ENCODE assay signal across 17 cellular contexts in the genomic region with DNA sequence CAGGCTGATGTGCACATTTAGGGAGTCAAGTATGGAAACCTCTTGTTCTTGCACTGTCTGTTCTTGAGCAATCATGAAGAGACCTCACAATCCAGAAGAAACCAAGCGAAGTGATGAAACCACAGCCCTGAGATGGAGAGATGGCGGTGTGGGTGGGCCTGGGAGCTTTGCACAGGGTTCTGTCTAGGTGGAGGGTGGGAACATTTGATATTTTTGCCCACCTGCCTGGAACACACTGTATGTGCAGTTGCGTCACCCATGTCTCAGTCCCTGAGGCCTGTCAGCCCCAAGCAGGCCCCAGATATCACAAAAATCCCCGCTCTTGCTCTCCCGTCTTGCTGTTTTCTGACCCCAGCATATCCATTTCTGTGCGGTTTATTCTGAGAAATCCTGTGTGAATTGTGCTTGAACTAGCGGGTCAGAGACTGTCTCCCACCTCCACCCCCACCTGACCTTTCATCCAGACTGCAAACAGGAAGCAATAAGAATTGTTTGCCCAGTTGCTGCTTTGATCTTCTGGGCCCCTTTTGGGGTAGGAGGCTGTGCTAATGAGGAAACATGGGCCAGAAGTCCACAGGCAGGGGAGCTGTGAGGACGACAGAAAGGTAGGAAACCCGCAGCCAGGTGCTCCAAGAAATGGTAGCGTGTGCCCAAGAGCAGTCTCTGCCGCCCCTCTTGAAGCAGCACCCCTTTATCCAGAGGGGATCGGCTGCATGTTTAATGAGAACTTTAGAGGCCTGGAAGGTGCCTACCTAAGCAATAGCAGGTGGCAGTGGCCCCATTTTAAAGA.
DNase-seq lines count a peak whose midpoint lies in the region; ATAC-seq and TF ChIP-seq lines count a peak whose summit lies in the region.
"Had no signal": no experiment of that assay in that cellular context is flagged by ENCODE, and none has a peak within 500 bp of the region (broad histone marks: within the 10 kb centered on the region; RNA-seq: fewer than 3 reads in every experiment).

No MANE protein-coding gene starts in this region.

- no peak for TF ChIP-seq CTCF in brain (conservative IDR thresholded peaks at IDR 0.05)

- peak overlapping the region; percentile 18 for H3K27ac Mint-ChIP-seq in activated T-cell treated with anti-CD3 and anti-CD28 coated beads, Interleukin-2, amount 50 U/mL, for 24 hours
- H3K27ac Mint-ChIP-seq in brain: peak overlapping the region; percentile 52 to 92 (median 66)
- H3K27ac Mint-ChIP-seq in stimulated activated naive B cell treated with anti-CD40 and anti-IgM and Interleukin-4, amounts not matched to agents 10 μg/mL and 1 μg/mL and 100 μg/mL, for 72 hours: peak overlapping the region; percentile 84

- H3K36me3 Mint-ChIP-seq in activated T-cell treated with anti-CD3 and anti-CD28 coated beads, Interleukin-2, amount 50 U/mL, for 24 hours (ENCODE audit: low read depth): peaks cover 28% of the 10 kb centered on the region
- H3K36me3 Mint-ChIP-seq in brain: no peaks in the 10 kb centered on the region
- H3K36me3 Mint-ChIP-seq in stimulated activated naive B cell treated with anti-CD40 and anti-IgM and Interleukin-4, amounts not matched to agents 10 μg/mL and 1 μg/mL and 100 μg/mL, for 72 hours: peaks cover 10 to 46% of the 10 kb centered on the region in 2 donors

- no peak overlapping the region for H3K27ac ChIP-seq in substantia nigra (ENCODE audit: low read depth, low read length, poor library complexity, severe bottlenecking)
- H3K27ac ChIP-seq: cardiac muscle cell, gastroesophageal sphincter, parathyroid adenoma, testis had no signal

- H3K27me3 Mint-ChIP-seq in activated T-cell treated with anti-CD3 and anti-CD28 coated beads, Interleukin-2, amount 50 U/mL, for 24 hours: no peaks in the 10 kb centered on the region
- H3K27me3 Mint-ChIP-seq in brain: peaks cover 4% of the 10 kb centered on the region
- H3K27me3 Mint-ChIP-seq in stimulated activated naive B cell treated with anti-CD40 and anti-IgM and Interleukin-4, amounts not matched to agents 10 μg/mL and 1 μg/mL and 100 μg/mL, for 72 hours: no peaks in the 10 kb centered on the region

- DNase-seq in activated T-cell treated with anti-CD3 and anti-CD28 coated beads, Interleukin-2, amount 50 U/mL, for 24 hours: no peak
- no peak for DNase-seq in activated T-cell treated with anti-CD3 and anti-CD28 coated beads, Interleukin-2, amount 50 U/mL, for 48 hours
- DNase-seq in NAMALWA (ENCODE audit: low spot score) (peak; percentile 34), substantia nigra (lab: John Stamatoyannopoulos, UW) (no peak), NCI-H524 (lab: John Stamatoyannopoulos, UW) (no peak), dermis blood vessel endothelial cell (no peak)
- no peak for DNase-seq in stimulated activated naive B cell treated with anti-CD40 and anti-IgM and Interleukin-4, amounts not matched to agents 10 μg/mL and 1 μg/mL and 100 μg/mL, for 72 hours
- DNase-seq: activated naive CD4-positive, alpha-beta T cell treated with Interleukin-2 at 50 U/mL for 16 hours; HCEC 1CT; midbrain; NCI-H1048; testis had no signal

- no peak overlapping the region for H3K4me3 Mint-ChIP-seq in activated T-cell treated with anti-CD3 and anti-CD28 coated beads, Interleukin-2, amount 50 U/mL, for 24 hours
- H3K4me3 Mint-ChIP-seq in brain: peak overlapping the region in 1 of 5 experiments; percentile 11
- peak overlapping the region in 1 of 2 donors; percentile 47 for H3K4me3 Mint-ChIP-seq in stimulated activated naive B cell treated with anti-CD40 and anti-IgM and Interleukin-4, amounts not matched to agents 10 μg/mL and 1 μg/mL and 100 μg/mL, for 72 hours

- no peaks in the 10 kb centered on the region for H3K9me3 Mint-ChIP-seq in activated T-cell treated with anti-CD3 and anti-CD28 coated beads, Interleukin-2, amount 50 U/mL, for 24 hours
- no peaks in the 10 kb centered on the region for H3K9me3 Mint-ChIP-seq in brain
- no peaks in the 10 kb centered on the region for H3K9me3 Mint-ChIP-seq in stimulated activated naive B cell treated with anti-CD40 and anti-IgM and Interleukin-4, amounts not matched to agents 10 μg/mL and 1 μg/mL and 100 μg/mL, for 72 hours

- H3K4me1 Mint-ChIP-seq in activated T-cell treated with anti-CD3 and anti-CD28 coated beads, Interleukin-2, amount 50 U/mL, for 24 hours (ENCODE audit: low read depth): peaks cover 8% of the 10 kb centered on the region
- peaks cover 95% of the 10 kb centered on the region for H3K4me1 Mint-ChIP-seq in brain
- peaks cover 38 to 70% of the 10 kb centered on the region in 2 donors for H3K4me1 Mint-ChIP-seq in stimulated activated naive B cell treated with anti-CD40 and anti-IgM and Interleukin-4, amounts not matched to agents 10 μg/mL and 1 μg/mL and 100 μg/mL, for 72 hours

- ATAC-seq in stimulated activated naive B cell treated with anti-CD40 and anti-IgM and Interleukin-4, amounts not matched to agents 10 μg/mL and 1 μg/mL and 100 μg/mL, for 72 hours (replicated peaks): no peak
- ATAC-seq: gastroesophageal sphincter, Right ventricle myocardium inferior had no signal

Comparison
In these comparisons a context has a peak if more than half of its experiments do, and no peak if none do; other contexts are left out.
1. H3K27ac Mint-ChIP-seq: peak in every context shown above with its lines; median percentile 84 in stimulated activated naive B cell treated with anti-CD40 and anti-IgM and Interleukin-4, amounts not matched to agents 10 μg/mL and 1 μg/mL and 100 μg/mL, for 72 hours; 66 in brain; 18 in activated T-cell treated with anti-CD3 and anti-CD28 coated beads, Interleukin-2, amount 50 U/mL, for 24 hours.